In genomic region chr9:32783168-32783891, GRCh38 we compare ENCODE assay signal across 14 cellular contexts. TPM values are rescaled to one million over a fixed set of nuclear protein-coding genes. Genes with fewer than 3 reads are reported as not detected.
DNase-seq lines count a peak whose midpoint lies in the region; ATAC-seq and TF ChIP-seq lines count a peak whose summit lies in the region.
"Had no signal": no experiment of that assay in that cellular context is flagged by ENCODE, and none has a peak within 500 bp of the region (broad histone marks: within the 10 kb centered on the region; RNA-seq: fewer than 3 reads in every experiment).

TMEM215 (plus strand) TSS chr9:32783540; CDS start chr9:32784184, 644 bp downstream.

- intact Hi-C loops in CD4-positive, alpha-beta T cell (cut with DNase I, micrococcal nuclease): no loop called here

- CTCF ChIA-PET in AG04449 (lab: Yijun Ruan, JAX): interaction anchor here (1.5 kb wide), 1 partner anchor 196 kb away, joined by 5 read pairs; no protein-coding TSS in a partner anchor
- CTCF ChIA-PET in CD4-positive, alpha-beta T cell (lab: Charles Lee): no interaction called here

- peak within 1 kb of the TSS; percentile 35 for H3K4me3 ChIP-seq in AG04449 (ENCODE audit: low read depth, low read length)
- H3K4me3 ChIP-seq: thoracic aorta had no signal

- ATAC-seq in CD4-positive, alpha-beta T cell (ENCODE audit: poor library complexity): no peak
- ATAC-seq: CD8-positive, alpha-beta T cell had no signal

- POLR2A ChIA-PET in AG04449 (lab: Yijun Ruan, JAX): no interaction called here
- POLR2A ChIA-PET in CD4-positive, alpha-beta T cell (lab: Charles Lee): no interaction called here

- H3K9me3 ChIP-seq in CD4-positive, alpha-beta T cell (ENCODE audit: control insufficient read depth, low read length): no peaks in the 10 kb centered on the region
- H3K9me3 ChIP-seq: thoracic aorta had no signal

- peaks cover 97% of the 10 kb centered on the region for H3K27me3 Mint-ChIP-seq in mesothelial cell of epicardium (ENCODE audit: low read depth)
- H3K27me3 Mint-ChIP-seq in CD4-positive, alpha-beta T cell: peaks cover 73% of the 10 kb centered on the region

- TF ChIP-seq CTCF in AG04449 (IDR thresholded peaks at IDR 0.05; ENCODE audit: insufficient read depth, low read length, missing control alignments): no peak
- no peak for TF ChIP-seq CTCF in mesothelial cell of epicardium (IDR thresholded peaks at IDR 0.05; ENCODE audit: unreplicated experiment)
- TF ChIP-seq CTCF in CD4-positive, alpha-beta T cell (IDR thresholded peaks at IDR 0.05): no peak

- DNase-seq in AG04449 (ENCODE audit: low read depth, low spot score): no peak
- DNase-seq in NCI-H1105 treated with DMSO at 0.1 percent for 48 hours (lab: John Stamatoyannopoulos, UW): peak; percentile 54
- peak; percentile 86 for DNase-seq in ecto neural progenitor cell (ENCODE audit: low spot score)
- DNase-seq in mesothelial cell of epicardium (ENCODE audit: low spot score in 2 of 2, unreplicated experiment in 2 of 2): peak in 1 of 2 experiments; percentile 52
- DNase-seq in GM03348 (ENCODE audit: low spot score): no peak
- no peak for DNase-seq in stimulated activated CD4-positive, alpha-beta T cell treated with anti-CD3 and anti-CD28 coated beads, Interleukin-15, amount 100 ng/mL, for 24 hours
- no peak for DNase-seq in CD4-positive, alpha-beta T cell
- DNase-seq in NCI-H226: no peak
- DNase-seq: NCI-H446; stimulated activated CD4-positive, alpha-beta T cell treated with anti-CD3 and anti-CD28 coated beads, Interleukin-1b, Interleukin-23, amount 100 ng/mL, for 48 hours had no signal

- peaks cover 2% of the 10 kb centered on the region for H3K4me1 Mint-ChIP-seq in mesothelial cell of epicardium
- no peaks in the 10 kb centered on the region for H3K4me1 Mint-ChIP-seq in CD4-positive, alpha-beta T cell (ENCODE audit: low read depth)

- H3K27ac ChIP-seq in CD4-positive, alpha-beta T cell (ENCODE audit: low read depth, low read length): no peak within 1 kb of the TSS
- H3K27ac ChIP-seq: thoracic aorta had no signal

- no peaks in the 10 kb centered on the region for H3K9me3 Mint-ChIP-seq in mesothelial cell of epicardium
- peaks cover 2% of the 10 kb centered on the region for H3K9me3 Mint-ChIP-seq in CD4-positive, alpha-beta T cell
- H3K9me3 Mint-ChIP-seq: activated T-helper 1 cell treated with anti-CD3 and anti-CD28 coated beads, Interleukin-12 subunit alpha, Interleukin-12 subunit beta, Interleukin-2, Interleukin-4 antibody, amounts not matched to agents 30 ng/mL and 10 ng/mL and 1 ng/mL, durations not matched to agents 14 hours and 24 hours and 36 hours; CD8-positive, alpha-beta T cell had no signal

- H3K4me3 Mint-ChIP-seq in mesothelial cell of epicardium: peak within 1 kb of the TSS; percentile 49
- H3K4me3 Mint-ChIP-seq in CD4-positive, alpha-beta T cell: no peak within 1 kb of the TSS
- H3K4me3 Mint-ChIP-seq: activated T-helper 1 cell treated with anti-CD3 and anti-CD28 coated beads, Interleukin-12 subunit alpha, Interleukin-12 subunit beta, Interleukin-2, Interleukin-4 antibody, amounts not matched to agents 30 ng/mL and 10 ng/mL and 1 ng/mL, durations not matched to agents 14 hours and 24 hours and 36 hours; CD8-positive, alpha-beta T cell had no signal

- H3K36me3 Mint-ChIP-seq in mesothelial cell of epicardium: no peaks in the 10 kb centered on the region
- H3K36me3 Mint-ChIP-seq in CD4-positive, alpha-beta T cell (ENCODE audit: low read depth): no peaks in the 10 kb centered on the region
- H3K36me3 Mint-ChIP-seq: CD8-positive, alpha-beta T cell had no signal

- peaks cover 52% of the 10 kb centered on the region for H3K27me3 ChIP-seq in CD4-positive, alpha-beta T cell (ENCODE audit: control insufficient read depth, insufficient read depth, low read length)

- no peak within 1 kb of the TSS for H3K27ac Mint-ChIP-seq in mesothelial cell of epicardium
- no peak within 1 kb of the TSS for H3K27ac Mint-ChIP-seq in CD4-positive, alpha-beta T cell
- H3K27ac Mint-ChIP-seq: activated T-helper 1 cell treated with anti-CD3 and anti-CD28 coated beads, Interleukin-12 subunit alpha, Interleukin-12 subunit beta, Interleukin-2, Interleukin-4 antibody, amounts not matched to agents 30 ng/mL and 10 ng/mL and 1 ng/mL, durations not matched to agents 14 hours and 24 hours and 36 hours; CD8-positive, alpha-beta T cell had no signal

RNA-seq across cellular contexts. Expression of gene TMEM215, which starts in this region (rescaled TPM):
- total RNA-seq in mesothelial cell of epicardium: 0.07 TPM in 1 of 3 replicates, not detected in the others
- total RNA-seq in CD4-positive, alpha-beta T cell: not detected
- total RNA-seq: activated T-helper 1 cell treated with anti-CD3 and anti-CD28 coated beads, Interleukin-12 subunit alpha, Interleukin-12 subunit beta, Interleukin-2, Interleukin-4 antibody, amounts not matched to agents 30 ng/mL and 10 ng/mL and 1 ng/mL, durations not matched to agents 14 hours and 24 hours and 36 hours; CD8-positive, alpha-beta T cell; T-helper 2 cell treated with Interferon-gamma antibody and Interleukin-4, amounts not matched to agents 100 ng/mL and 5 ng/mL, for 36 hours; thoracic aorta had no signal

Comparison
In these comparisons a context has a peak if more than half of its experiments do, and no peak if none do; other contexts are left out.
1. DNase-seq: peak in NCI-H1105 treated with DMSO at 0.1 percent for 48 hours (single experiment) and ecto neural progenitor cell (single experiment); none in AG04449 (single experiment), GM03348 (single experiment), stimulated activated CD4-positive, alpha-beta T cell treated with anti-CD3 and anti-CD28 coated beads, Interleukin-15, amount 100 ng/mL, for 24 hours (single experiment), CD4-positive, alpha-beta T cell (0 of 10) and NCI-H226 (single experiment).